2 cellular contexts compared by ENCODE assay signal in genomic region chr3:12120374-12121140, GRCh38.
TF ChIP-seq lines count a peak whose summit lies in the region.

No MANE protein-coding gene starts in this region.

TF ChIP-seq in A549, 52 proteins besides CTCF, POLR2A, EP300 and RAD21 (continued from another document):
- TF ChIP-seq, protein P1, sequence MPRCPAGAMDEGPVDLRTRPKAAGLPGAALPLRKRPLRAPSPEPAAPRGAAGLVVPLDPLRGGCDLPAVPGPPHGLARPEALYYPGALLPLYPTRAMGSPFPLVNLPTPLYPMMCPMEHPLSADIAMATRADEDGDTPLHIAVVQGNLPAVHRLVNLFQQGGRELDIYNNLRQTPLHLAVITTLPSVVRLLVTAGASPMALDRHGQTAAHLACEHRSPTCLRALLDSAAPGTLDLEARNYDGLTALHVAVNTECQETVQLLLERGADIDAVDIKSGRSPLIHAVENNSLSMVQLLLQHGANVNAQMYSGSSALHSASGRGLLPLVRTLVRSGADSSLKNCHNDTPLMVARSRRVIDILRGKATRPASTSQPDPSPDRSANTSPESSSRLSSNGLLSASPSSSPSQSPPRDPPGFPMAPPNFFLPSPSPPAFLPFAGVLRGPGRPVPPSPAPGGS (IDR thresholded peaks at IDR 0.05) = no peak

TF ChIP-seq in GM12878, 131 proteins besides CTCF, POLR2A, EP300 and RAD21 (continued from another document):
- TF ChIP-seq E4F1 (IDR thresholded peaks at IDR 0.05; ENCODE audit: borderline replicate concordance, partially characterized antibody) = no peak
- no peak for TF ChIP-seq CBX5 (IDR thresholded peaks at IDR 0.05; ENCODE audit: low read depth)
- TF ChIP-seq POLR2AphosphoS5 (IDR thresholded peaks at IDR 0.05; ENCODE audit: low read length) = no peak
- TF ChIP-seq HDGF (IDR thresholded peaks at IDR 0.05) = no peak
- TF ChIP-seq, protein P2, sequence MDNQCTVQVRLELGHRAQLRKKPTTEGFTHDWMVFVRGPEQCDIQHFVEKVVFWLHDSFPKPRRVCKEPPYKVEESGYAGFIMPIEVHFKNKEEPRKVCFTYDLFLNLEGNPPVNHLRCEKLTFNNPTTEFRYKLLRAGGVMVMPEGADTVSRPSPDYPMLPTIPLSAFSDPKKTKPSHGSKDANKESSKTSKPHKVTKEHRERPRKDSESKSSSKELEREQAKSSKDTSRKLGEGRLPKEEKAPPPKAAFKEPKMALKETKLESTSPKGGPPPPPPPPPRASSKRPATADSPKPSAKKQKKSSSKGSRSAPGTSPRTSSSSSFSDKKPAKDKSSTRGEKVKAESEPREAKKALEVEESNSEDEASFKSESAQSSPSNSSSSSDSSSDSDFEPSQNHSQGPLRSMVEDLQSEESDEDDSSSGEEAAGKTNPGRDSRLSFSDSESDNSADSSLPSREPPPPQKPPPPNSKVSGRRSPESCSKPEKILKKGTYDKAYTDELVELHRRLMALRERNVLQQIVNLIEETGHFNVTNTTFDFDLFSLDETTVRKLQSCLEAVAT (IDR thresholded peaks at IDR 0.05) = no peak
- no peak for TF ChIP-seq NRF1 (conservative IDR thresholded peaks at IDR 0.05; ENCODE audit: low read depth, low read length)
- no peak for TF ChIP-seq BCLAF1 (IDR thresholded peaks at IDR 0.05)
- no peak for TF ChIP-seq NFIC (IDR thresholded peaks at IDR 0.05; ENCODE audit: low read depth, low read length)
- TF ChIP-seq, protein P3, sequence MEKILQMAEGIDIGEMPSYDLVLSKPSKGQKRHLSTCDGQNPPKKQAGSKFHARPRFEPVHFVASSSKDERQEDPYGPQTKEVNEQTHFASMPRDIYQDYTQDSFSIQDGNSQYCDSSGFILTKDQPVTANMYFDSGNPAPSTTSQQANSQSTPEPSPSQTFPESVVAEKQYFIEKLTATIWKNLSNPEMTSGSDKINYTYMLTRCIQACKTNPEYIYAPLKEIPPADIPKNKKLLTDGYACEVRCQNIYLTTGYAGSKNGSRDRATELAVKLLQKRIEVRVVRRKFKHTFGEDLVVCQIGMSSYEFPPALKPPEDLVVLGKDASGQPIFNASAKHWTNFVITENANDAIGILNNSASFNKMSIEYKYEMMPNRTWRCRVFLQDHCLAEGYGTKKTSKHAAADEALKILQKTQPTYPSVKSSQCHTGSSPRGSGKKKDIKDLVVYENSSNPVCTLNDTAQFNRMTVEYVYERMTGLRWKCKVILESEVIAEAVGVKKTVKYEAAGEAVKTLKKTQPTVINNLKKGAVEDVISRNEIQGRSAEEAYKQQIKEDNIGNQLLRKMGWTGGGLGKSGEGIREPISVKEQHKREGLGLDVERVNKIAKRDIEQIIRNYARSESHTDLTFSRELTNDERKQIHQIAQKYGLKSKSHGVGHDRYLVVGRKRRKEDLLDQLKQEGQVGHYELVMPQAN (conservative IDR thresholded peaks at IDR 0.05) = no peak
- TF ChIP-seq CHD1 (IDR thresholded peaks at IDR 0.05; ENCODE audit: low read depth, low read length) = no peak
- no peak for TF ChIP-seq ZBTB40 (IDR thresholded peaks at IDR 0.05; ENCODE audit: borderline replicate concordance)
- TF ChIP-seq MTA3 (IDR thresholded peaks at IDR 0.05; ENCODE audit: borderline replicate concordance, low read length) = no peak
- TF ChIP-seq, protein P4, sequence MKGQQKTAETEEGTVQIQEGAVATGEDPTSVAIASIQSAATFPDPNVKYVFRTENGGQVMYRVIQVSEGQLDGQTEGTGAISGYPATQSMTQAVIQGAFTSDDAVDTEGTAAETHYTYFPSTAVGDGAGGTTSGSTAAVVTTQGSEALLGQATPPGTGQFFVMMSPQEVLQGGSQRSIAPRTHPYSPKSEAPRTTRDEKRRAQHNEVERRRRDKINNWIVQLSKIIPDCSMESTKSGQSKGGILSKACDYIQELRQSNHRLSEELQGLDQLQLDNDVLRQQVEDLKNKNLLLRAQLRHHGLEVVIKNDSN (IDR thresholded peaks at IDR 0.05; ENCODE audit: borderline replicate concordance, extremely low read length, insufficient read depth, low read depth, low read length) = no peak
- no peak for TF ChIP-seq LARP7 (IDR thresholded peaks at IDR 0.05)
- peak; percentile 15 for TF ChIP-seq PBX3 (IDR thresholded peaks at IDR 0.05; ENCODE audit: insufficient replicate concordance, low read depth, low read length)
- TF ChIP-seq GATAD2B (conservative IDR thresholded peaks at IDR 0.05; ENCODE audit: low read depth) = no peak
- TF ChIP-seq SIX5 (IDR thresholded peaks at IDR 0.05; ENCODE audit: low read depth, low read length, severe bottlenecking) = no peak
- no peak for TF ChIP-seq ZNF217 (IDR thresholded peaks at IDR 0.05)
- no peak for TF ChIP-seq EZH2 (IDR thresholded peaks at IDR 0.05; ENCODE audit: borderline replicate concordance, control insufficient read depth, low read depth, low read length)
- peak; percentile 27 for TF ChIP-seq RUNX3 (IDR thresholded peaks at IDR 0.05; ENCODE audit: low read length)
- no peak for TF ChIP-seq CREB1 (IDR thresholded peaks at IDR 0.05; ENCODE audit: low read depth)
- peak in 1 of 2 experiments; percentile 40; a peak in 2 of 4 replicates for TF ChIP-seq IKZF2 (IDR thresholded peaks at IDR 0.05)
- TF ChIP-seq NR2F1 (conservative IDR thresholded peaks at IDR 0.05) = 0 out of 2 replicates have a peak, but pooled peaks have one; percentile 23
- TF ChIP-seq BMI1 (IDR thresholded peaks at IDR 0.05; ENCODE audit: borderline replicate concordance) = no peak
TF ChIP-seq in GM12878: peak in this region for 5.
